26 cellular contexts compared by ENCODE assay signal in the genomic region with DNA sequence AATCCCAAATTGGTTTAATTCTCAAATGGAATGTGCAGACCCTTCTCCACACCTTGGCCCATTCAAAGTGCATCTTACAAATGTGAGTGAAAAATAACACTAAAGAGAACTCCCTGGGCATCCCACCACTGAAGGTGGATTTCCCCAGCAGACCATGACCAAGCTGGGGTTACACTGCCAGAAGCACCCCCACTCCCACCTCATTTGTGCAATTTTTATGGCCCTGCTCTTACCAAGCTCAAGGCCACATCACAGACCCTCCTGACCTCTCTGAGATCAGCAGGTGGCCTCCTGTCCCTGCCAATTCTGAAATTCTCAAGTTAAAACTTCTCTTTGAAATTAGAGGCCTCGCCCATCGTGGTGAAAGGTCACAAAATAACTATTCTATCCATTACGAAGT. TPM values are rescaled to one million over a fixed set of nuclear protein-coding genes. Genes with fewer than 3 reads are reported as not detected.
DNase-seq lines count a peak whose midpoint lies in the region; ATAC-seq, FAIRE-seq and TF ChIP-seq lines count a peak whose summit lies in the region.
"Had no signal": no experiment of that assay in that cellular context is flagged by ENCODE, and none has a peak within 500 bp of the region (broad histone marks: within the 10 kb centered on the region; RNA-seq: fewer than 3 reads in every experiment).

No MANE protein-coding gene starts in this region.

- no peaks in the 10 kb centered on the region for H3K9me3 ChIP-seq in kidney (ENCODE audit: control insufficient read depth in 1 of 2, low read length in 2 of 2)
- H3K9me3 ChIP-seq: BE2C had no signal

- no peak for FAIRE-seq in kidney (lab: Jason Lieb, UNC)
- FAIRE-seq: A204.1 had no signal

- no peak overlapping the region for H3K4me3 Mint-ChIP-seq in activated naive CD4-positive, alpha-beta T cell treated with anti-CD3 and anti-CD28 coated beads, Interleukin-2, amount 50 U/mL, for 24 hours
- H3K4me3 Mint-ChIP-seq in activated naive CD8-positive, alpha-beta T cell, result no peak overlapping the region
- no peak overlapping the region for H3K4me3 Mint-ChIP-seq in effector memory CD8-positive, alpha-beta T cell
- H3K4me3 Mint-ChIP-seq in stimulated activated naive CD8-positive, alpha-beta T cell treated with anti-CD3 and anti-CD28 coated beads, Interleukin-15, amount 100 ng/mL, for 72 hours, result peak overlapping the region in 1 of 2 donors; percentile 9
- H3K4me3 Mint-ChIP-seq: CD4-positive, alpha-beta T cell had no signal

- H3K36me3 ChIP-seq in kidney (ENCODE audit: control insufficient read depth in 1 of 2, insufficient read depth in 2 of 2, low read length in 2 of 2), result peaks cover 4 to 6% of the 10 kb centered on the region in 2 donors
- H3K36me3 ChIP-seq: BE2C had no signal

- H3K9ac ChIP-seq in kidney (ENCODE audit: low read length in 2 of 2), result no peak overlapping the region
- H3K9ac ChIP-seq: KMS-11 had no signal

- H3K27me3 Mint-ChIP-seq in activated naive CD4-positive, alpha-beta T cell treated with anti-CD3 and anti-CD28 coated beads, Interleukin-2, amount 50 U/mL, for 24 hours, result no peaks in the 10 kb centered on the region
- H3K27me3 Mint-ChIP-seq in activated naive CD8-positive, alpha-beta T cell, result no peaks in the 10 kb centered on the region
- H3K27me3 Mint-ChIP-seq in effector memory CD8-positive, alpha-beta T cell, result no peaks in the 10 kb centered on the region
- no peaks in the 10 kb centered on the region for H3K27me3 Mint-ChIP-seq in stimulated activated naive CD8-positive, alpha-beta T cell treated with anti-CD3 and anti-CD28 coated beads, Interleukin-15, amount 100 ng/mL, for 72 hours
- H3K27me3 Mint-ChIP-seq: CD4-positive, alpha-beta T cell had no signal

- peak overlapping the region; percentile 30 for H3K27ac Mint-ChIP-seq in activated naive CD4-positive, alpha-beta T cell treated with anti-CD3 and anti-CD28 coated beads, Interleukin-2, amount 50 U/mL, for 24 hours
- peak overlapping the region; percentile 77 for H3K27ac Mint-ChIP-seq in activated naive CD8-positive, alpha-beta T cell
- peak overlapping the region; percentile 76 to 77 for H3K27ac Mint-ChIP-seq in effector memory CD8-positive, alpha-beta T cell
- peak overlapping the region; percentile 4 to 30 for H3K27ac Mint-ChIP-seq in stimulated activated naive CD8-positive, alpha-beta T cell treated with anti-CD3 and anti-CD28 coated beads, Interleukin-15, amount 100 ng/mL, for 72 hours
- H3K27ac Mint-ChIP-seq: CD4-positive, alpha-beta T cell had no signal

- no peak overlapping the region for H3K4me3 ChIP-seq in kidney (ENCODE audit: low read length in 2 of 2)
- H3K4me3 ChIP-seq: PC-9, SK-N-MC had no signal

- ATAC-seq in effector memory CD8-positive, alpha-beta T cell (replicated peaks), result no peak
- peak; percentile 60 for ATAC-seq in stimulated activated naive CD8-positive, alpha-beta T cell treated with anti-CD3 and anti-CD28 coated beads, Interleukin-15, amount 100 ng/mL, for 72 hours

- DNase-seq in activated naive CD4-positive, alpha-beta T cell treated with anti-CD3 and anti-CD28 coated beads, Interleukin-2, amount 50 U/mL, for 16 hours, result no peak
- DNase-seq in effector memory CD8-positive, alpha-beta T cell, result no peak
- DNase-seq in stimulated activated naive CD8-positive, alpha-beta T cell treated with anti-CD3 and anti-CD28 coated beads, Interleukin-15, amount 100 ng/mL, for 72 hours, result no peak
- DNase-seq in kidney (no peak), NCI-H226 (no peak), NOMO-1 treated with DMSO at 0.1 percent for 48 hours (lab: John Stamatoyannopoulos, UW; ENCODE audit: unreplicated experiment) (no peak)
- DNase-seq: BE2C; Calu3; CD4-positive, alpha-beta T cell; DMS153; GDM1; IMR-90; NCI-H1105 treated with DMSO at 0.1 percent for 48 hours; NCI-H1694 treated with DMSO at 0.1 percent for 48 hours; NCI-H2081 treated with DMSO at 0.1 percent for 48 hours; NCI-H2171 treated with DMSO at 0.1 percent for 48 hours; NCI-H446; NCI-H526; PC-9; RPMI8226; SHP77 treated with DMSO at 0.1 percent for 48 hours had no signal

- TF ChIP-seq CTCF in kidney (IDR thresholded peaks at IDR 0.05; ENCODE audit: borderline replicate concordance, extremely low read depth, insufficient read depth), result no peak

- no peak overlapping the region for H3K27ac ChIP-seq in kidney (ENCODE audit: low read depth in 2 of 2, low read length in 2 of 2)
- H3K27ac ChIP-seq: KMS-11, PC-9, SK-N-MC had no signal

- peaks cover 2% of the 10 kb centered on the region for H3K36me3 Mint-ChIP-seq in activated naive CD4-positive, alpha-beta T cell treated with anti-CD3 and anti-CD28 coated beads, Interleukin-2, amount 50 U/mL, for 24 hours
- no peaks in the 10 kb centered on the region for H3K36me3 Mint-ChIP-seq in activated naive CD8-positive, alpha-beta T cell
- peaks cover 26% of the 10 kb centered on the region for H3K36me3 Mint-ChIP-seq in effector memory CD8-positive, alpha-beta T cell (ENCODE audit: insufficient read depth)

- intact Hi-C loops in kidney (cut with DNase I), result loop anchor here (10.0 kb wide), 1 partner anchor 122 kb away; a partner anchor contains a TSS

- H3K9me3 Mint-ChIP-seq in activated naive CD4-positive, alpha-beta T cell treated with anti-CD3 and anti-CD28 coated beads, Interleukin-2, amount 50 U/mL, for 24 hours, result no peaks in the 10 kb centered on the region
- no peaks in the 10 kb centered on the region for H3K9me3 Mint-ChIP-seq in activated naive CD8-positive, alpha-beta T cell (ENCODE audit: low read depth)
- H3K9me3 Mint-ChIP-seq in effector memory CD8-positive, alpha-beta T cell, result no peaks in the 10 kb centered on the region
- no peaks in the 10 kb centered on the region for H3K9me3 Mint-ChIP-seq in stimulated activated naive CD8-positive, alpha-beta T cell treated with anti-CD3 and anti-CD28 coated beads, Interleukin-15, amount 100 ng/mL, for 72 hours
- H3K9me3 Mint-ChIP-seq: CD4-positive, alpha-beta T cell had no signal

- peaks cover 10% of the 10 kb centered on the region for H3K4me1 Mint-ChIP-seq in activated naive CD4-positive, alpha-beta T cell treated with anti-CD3 and anti-CD28 coated beads, Interleukin-2, amount 50 U/mL, for 24 hours
- peaks cover 3% of the 10 kb centered on the region for H3K4me1 Mint-ChIP-seq in activated naive CD8-positive, alpha-beta T cell (ENCODE audit: low read depth)
- peaks cover 0 to 1% of the 10 kb centered on the region in 2 donors for H3K4me1 Mint-ChIP-seq in effector memory CD8-positive, alpha-beta T cell (ENCODE audit: low read depth in 2 of 2)
- H3K4me1 Mint-ChIP-seq in stimulated activated naive CD8-positive, alpha-beta T cell treated with anti-CD3 and anti-CD28 coated beads, Interleukin-15, amount 100 ng/mL, for 72 hours, result peaks cover 48% of the 10 kb centered on the region

- H3K4me1 ChIP-seq in kidney (ENCODE audit: control insufficient read depth in 1 of 2, insufficient read depth in 1 of 2, low read depth in 1 of 2, low read length in 2 of 2), result no peaks in the 10 kb centered on the region
- H3K4me1 ChIP-seq: BE2C had no signal

RNA-seq across cellular contexts. Expression of a gene that starts 21.6 kb away (rescaled TPM):
- 1.2 TPM for total RNA-seq in kidney
- polyA plus RNA-seq in kidney (ENCODE audit: insufficient read depth, low read depth, low replicate concordance), result not detected
- total RNA-seq: CD4-positive, alpha-beta T cell had no signal

Comparison
In these comparisons a context has a peak if more than half of its experiments do, and no peak if none do; other contexts are left out.
1. H3K27ac Mint-ChIP-seq: peak in every context shown above with its lines; median percentile 77 in activated naive CD8-positive, alpha-beta T cell; 76 in effector memory CD8-positive, alpha-beta T cell; 30 in activated naive CD4-positive, alpha-beta T cell treated with anti-CD3 and anti-CD28 coated beads, Interleukin-2, amount 50 U/mL, for 24 hours; 17 in stimulated activated naive CD8-positive, alpha-beta T cell treated with anti-CD3 and anti-CD28 coated beads, Interleukin-15, amount 100 ng/mL, for 72 hours.